In the genomic region with DNA sequence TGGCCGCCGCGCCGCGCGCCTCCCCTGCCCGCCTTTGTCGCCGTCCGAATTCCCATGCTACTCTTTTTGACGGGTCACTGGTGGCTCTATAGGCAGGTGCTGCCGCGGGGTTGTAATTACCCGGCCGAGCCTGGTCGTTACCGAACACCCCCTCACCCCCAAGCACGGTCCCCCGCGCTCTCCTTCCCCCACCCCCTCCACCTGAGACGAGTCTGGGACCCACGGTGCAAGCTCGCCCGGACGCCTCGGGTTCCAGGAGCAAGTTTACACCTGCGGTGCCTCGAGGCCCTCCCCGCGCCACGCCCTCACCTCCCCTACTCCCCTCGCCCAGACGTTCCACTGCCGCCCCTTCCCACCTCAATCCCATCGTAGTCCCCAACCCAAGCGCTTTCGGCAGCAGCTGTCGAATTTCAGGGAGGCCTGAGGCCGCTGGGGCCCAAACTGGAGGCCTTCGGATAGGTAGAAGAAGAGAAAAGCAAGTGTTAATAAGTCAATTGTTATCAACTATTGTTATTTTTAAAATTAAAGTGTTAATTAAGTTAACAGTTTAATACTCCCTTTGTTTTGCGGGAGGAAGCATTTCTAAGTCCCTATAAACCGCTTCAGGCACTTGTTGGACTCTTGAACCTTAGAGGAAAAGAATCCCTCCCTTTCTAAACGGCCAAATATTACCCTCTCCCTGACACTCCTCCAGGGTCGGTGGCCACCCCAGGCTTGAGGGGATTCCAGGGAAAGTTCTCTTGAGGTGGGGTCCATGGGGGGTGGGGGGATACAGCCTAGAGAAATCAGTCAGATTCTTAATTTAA, we compare ENCODE assay signal across 20 cellular contexts. TPM values are rescaled to one million over a fixed set of nuclear protein-coding genes. Genes with fewer than 3 reads are reported as not detected.
DNase-seq lines count a peak whose midpoint lies in the region; ATAC-seq and TF ChIP-seq lines count a peak whose summit lies in the region.
"Had no signal": no experiment of that assay in that cellular context is flagged by ENCODE, and none has a peak within 500 bp of the region (broad histone marks: within the 10 kb centered on the region; RNA-seq: fewer than 3 reads in every experiment).

No MANE protein-coding gene starts in this region.

- CTCF ChIA-PET in A673 (lab: Charles Lee), result no interaction called here

- H3K9me3 ChIP-seq in T-helper 17 cell (ENCODE audit: control insufficient read depth, low read length, poor library complexity, severe bottlenecking) (no peaks in the 10 kb centered on the region), esophagus muscularis mucosa (no peaks in the 10 kb centered on the region), neutrophil (no peaks in the 10 kb centered on the region), A673 (ENCODE audit: low read depth, low read length, poor library complexity, severe bottlenecking) (no peaks in the 10 kb centered on the region), left lung (no peaks in the 10 kb centered on the region)
- H3K9me3 ChIP-seq: gastrocnemius medialis, right atrium auricular region had no signal

- TF ChIP-seq EP300 in esophagus muscularis mucosa (IDR thresholded peaks at IDR 0.05), result no peak

- intact Hi-C loops in esophagus muscularis mucosa (cut with DNase I) (no loop called here), A673 (cut with micrococcal nuclease; ENCODE audit: unreplicated experiment) (no loop called here), left lung (cut with DNase I) (no loop called here)

- DNase-seq in ELF-1 (ENCODE audit: low read depth, low spot score) (peak; percentile 18), T-helper 17 cell (no peak), esophagus muscularis mucosa (ENCODE audit: extremely low spot score) (no peak), A673 (ENCODE audit: low spot score) (no peak), left lung (no peak)
- no peak for DNase-seq in activated CD8-positive, alpha-beta memory T cell treated with anti-CD3 and anti-CD28 coated beads, Interleukin-2, amount 50 U/mL, for 48 hours
- DNase-seq: EL; gastrocnemius medialis; NCI-H446; stimulated activated CD4-positive, alpha-beta T cell treated with anti-CD3 and anti-CD28 coated beads, Interleukin-1b, Interleukin-23, amount 100 ng/mL, for 48 hours; substantia nigra had no signal

- no peak for TF ChIP-seq POLR2A in esophagus muscularis mucosa (IDR thresholded peaks at IDR 0.05; ENCODE audit: low read depth)

- peak overlapping the region; percentile 15 to 47 (median 39) for H3K4me3 ChIP-seq in esophagus muscularis mucosa
- H3K4me3 ChIP-seq in neutrophil (ENCODE audit: low read depth in 1 of 2, low read length in 1 of 2), result peak overlapping the region; percentile 54 to 61
- H3K4me3 ChIP-seq in A673 (ENCODE audit: low read depth, low read length, poor library complexity, severe bottlenecking), result no peak overlapping the region
- no peak overlapping the region for H3K4me3 ChIP-seq in left lung

- no TSS peak for BruUV-seq in A673 (replicated peaks; lab: Mats Ljungman, UMichigan)

- H3K4me1 Mint-ChIP-seq in T-helper 17 cell, result peaks cover 35% of the 10 kb centered on the region

- H3K4me1 ChIP-seq in esophagus muscularis mucosa (peaks cover 46 to 61% (median 57%) of the 10 kb centered on the region in 4 donors), neutrophil (ENCODE audit: control insufficient read depth in 1 of 2, insufficient read depth in 1 of 2, low read depth in 1 of 2, low read length in 1 of 2) (peaks cover 58 to 68% of the 10 kb centered on the region in 2 experiments), A673 (ENCODE audit: insufficient read depth, low read length, poor library complexity, severe bottlenecking) (peaks cover 16% of the 10 kb centered on the region), left lung (peaks cover 13 to 49% of the 10 kb centered on the region in 2 donors)

- ATAC-seq in T-helper 17 cell (no peak), left lung (no peak), GM19023 (IDR thresholded peaks at IDR 0.05; ENCODE audit: unreplicated experiment) (no peak)
- ATAC-seq: gastrocnemius medialis had no signal

- H3K27me3 Mint-ChIP-seq in T-helper 17 cell, result peaks cover 90% of the 10 kb centered on the region

- no peak overlapping the region for H3K27ac Mint-ChIP-seq in T-helper 17 cell
- H3K27ac Mint-ChIP-seq: nephron had no signal

- H3K36me3 ChIP-seq in esophagus muscularis mucosa (no peaks in the 10 kb centered on the region), neutrophil (no peaks in the 10 kb centered on the region), A673 (ENCODE audit: insufficient read depth, low read length, poor library complexity, severe bottlenecking) (no peaks in the 10 kb centered on the region), left lung (no peaks in the 10 kb centered on the region)
- H3K36me3 ChIP-seq: gastrocnemius medialis, right atrium auricular region had no signal

- H3K27ac ChIP-seq in esophagus muscularis mucosa (replicated peaks in 1 of 4) (no peak overlapping the region), neutrophil (no peak overlapping the region), A673 (ENCODE audit: low read depth, low read length, poor library complexity, severe bottlenecking) (no peak overlapping the region), left lung (no peak overlapping the region)
- H3K27ac ChIP-seq: gastrocnemius medialis, right atrium auricular region, VCaP had no signal

- no peak for TF ChIP-seq CTCF in esophagus muscularis mucosa (IDR thresholded peaks at IDR 0.05)
- TF ChIP-seq CTCF in neutrophil (IDR thresholded peaks at IDR 0.05), result no peak
- TF ChIP-seq CTCF in A673 (conservative IDR thresholded peaks at IDR 0.05; ENCODE audit: low read depth, low read length), result no peak
- TF ChIP-seq CTCF in left lung (IDR thresholded peaks at IDR 0.05), result no peak

- 12% methylated on average over 26 of the region's 44 CpGs for WGBS in esophagus muscularis mucosa

- peak overlapping the region; percentile 72 for H3K4me3 Mint-ChIP-seq in T-helper 17 cell
- H3K4me3 Mint-ChIP-seq: activated T-helper 1 cell treated with anti-CD3 and anti-CD28 coated beads, Interleukin-12 subunit alpha, Interleukin-12 subunit beta, Interleukin-2, Interleukin-4 antibody, amounts not matched to agents 30 ng/mL and 10 ng/mL and 1 ng/mL, durations not matched to agents 14 hours and 24 hours and 36 hours had no signal

- H3K36me3 Mint-ChIP-seq in T-helper 17 cell (ENCODE audit: low read depth), result peaks cover 5% of the 10 kb centered on the region

- H3K27me3 ChIP-seq in esophagus muscularis mucosa, result peaks cover 12 to 100% (median 89%) of the 10 kb centered on the region in 4 donors
- peaks cover 100% of the 10 kb centered on the region for H3K27me3 ChIP-seq in neutrophil
- peaks cover 100% of the 10 kb centered on the region for H3K27me3 ChIP-seq in A673 (replicated peaks; ENCODE audit: insufficient read depth, low read depth, low read length, poor library complexity)
- peaks cover 100% of the 10 kb centered on the region in 2 donors for H3K27me3 ChIP-seq in left lung

- POLR2A ChIA-PET in A673 (lab: Charles Lee; ENCODE audit: low non-redundant PET), result no interaction called here

RNA-seq across cellular contexts. Expression of gene NR2E1, which starts 4.2 kb away (rescaled TPM):
- total RNA-seq in T-helper 17 cell (not detected), esophagus muscularis mucosa (not detected), A673 (2021) (not detected in 2 replicates), left lung (not detected)
- total RNA-seq: activated T-helper 1 cell treated with anti-CD3 and anti-CD28 coated beads, Interleukin-12 subunit alpha, Interleukin-12 subunit beta, Interleukin-2, Interleukin-4 antibody, amounts not matched to agents 30 ng/mL and 10 ng/mL and 1 ng/mL, durations not matched to agents 14 hours and 24 hours and 36 hours; chondrocyte; gastrocnemius medialis; lung microvascular endothelial cell; MCF 10A; right atrium auricular region had no signal

Comparison
In these comparisons a context has a peak if more than half of its experiments do, and no peak if none do; other contexts are left out.
1. H3K4me3 ChIP-seq: peak in esophagus muscularis mucosa (4 of 4) and neutrophil (2 of 2); none in A673 (single experiment) and left lung (0 of 2).